Comparison of ENCODE assay signal across 26 cellular contexts in the genomic region with DNA sequence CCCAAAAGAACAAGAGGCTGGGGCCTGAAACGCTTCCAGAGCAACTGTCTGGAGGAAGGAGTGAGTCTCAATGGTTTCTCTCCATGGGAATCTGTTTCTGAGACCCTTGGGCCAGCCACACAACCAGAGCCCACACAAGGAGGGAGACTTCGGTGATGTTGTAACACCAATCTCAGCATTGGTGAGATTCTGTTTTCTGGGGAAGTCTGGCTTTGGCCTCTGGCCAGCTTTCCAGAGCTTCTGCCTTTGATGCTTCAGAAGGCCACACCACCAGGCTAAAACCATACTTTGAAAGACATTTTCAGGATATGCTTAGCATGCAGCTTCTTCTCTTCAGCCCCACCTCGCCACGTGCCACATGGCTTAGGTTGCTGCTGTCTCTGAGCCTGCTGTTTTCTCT. TPM values are rescaled to one million over a fixed set of nuclear protein-coding genes. Genes with fewer than 3 reads are reported as not detected.
DNase-seq lines count a peak whose midpoint lies in the region; ATAC-seq, FAIRE-seq and TF ChIP-seq lines count a peak whose summit lies in the region.
"Had no signal": no experiment of that assay in that cellular context is flagged by ENCODE, and none has a peak within 500 bp of the region (broad histone marks: within the 10 kb centered on the region; RNA-seq: fewer than 3 reads in every experiment).

No MANE protein-coding gene starts in this region.

- no peaks in the 10 kb centered on the region for H3K36me3 Mint-ChIP-seq in osteocyte (ENCODE audit: unreplicated experiment)
- H3K36me3 Mint-ChIP-seq in T-helper 2 cell treated with Interferon-gamma antibody and Interleukin-4, amounts not matched to agents 5 μg/mL and 100 μg/mL, for 36 hours (ENCODE audit: low read depth), result no peaks in the 10 kb centered on the region

- no peak for TF ChIP-seq RAD21 in K562 (CRISPR knock-in tag; conservative IDR thresholded peaks at IDR 0.05 in 1 of 2, IDR thresholded peaks at IDR 0.05 in 1 of 2)

- DNase-seq in activated CD8-positive, alpha-beta memory T cell treated with anti-CD3 and anti-CD28 coated beads for 24 hours, result peak; percentile 42
- DNase-seq in activated CD8-positive, alpha-beta memory T cell treated with anti-CD3 and anti-CD28 coated beads, Interleukin-2, amount 50 U/mL, for 48 hours, result no peak
- DNase-seq in CD1c-positive myeloid dendritic cell (ENCODE audit: extremely low spot score) (peak; percentile 69), K562 (ENCODE audit: extremely low read depth in 1 of 4, low spot score in 3 of 4) (no peak), osteocyte (ENCODE audit: extremely low spot score, unreplicated experiment) (peak; percentile 62), NCI-H526 treated with DMSO at 0.1 percent for 48 hours (lab: John Stamatoyannopoulos, UW) (no peak), PC-9 (no peak)
- no peak for DNase-seq in T-helper 2 cell treated with Interferon-gamma antibody and Interleukin-4, amounts not matched to agents 5 μg/mL and 100 μg/mL, for 36 hours (ENCODE audit: low spot score)
- DNase-seq: AML-193; C1 segment of cervical spinal cord; Calu3; CD8-positive, alpha-beta memory T cell; DMS153; GM23248; H9; HFFc6; KBM-7; MM.1S; NCI-H1105 treated with DMSO at 0.1 percent for 48 hours; NCI-H2081; NCI-H2171; NCI-H345; NCI-H524 treated with DMSO at 0.1 percent for 48 hours; PC-3; RPMI8226 had no signal

- WGBS in K562 (ENCODE audit: insufficient coverage, low coverage, missing lambda C conversion rate), result 42% methylated on average over 4 of the region's 4 CpGs

- H3K4me2 ChIP-seq in K562 (ENCODE audit: insufficient read depth, low read length) (no peak overlapping the region), PC-9 (no peak overlapping the region)

- H3K27ac ChIP-seq in K562 (ENCODE audit: extremely low read depth, low read depth, low read length), result no peak overlapping the region
- H3K27ac ChIP-seq in PC-9, result no peak overlapping the region
- H3K27ac ChIP-seq: GM23248 had no signal

- peaks cover 4% of the 10 kb centered on the region for H3K9me3 Mint-ChIP-seq in osteocyte (ENCODE audit: unreplicated experiment)
- H3K9me3 Mint-ChIP-seq in T-helper 2 cell treated with Interferon-gamma antibody and Interleukin-4, amounts not matched to agents 5 μg/mL and 100 μg/mL, for 36 hours, result no peaks in the 10 kb centered on the region
- H3K9me3 Mint-ChIP-seq: CD8-positive, alpha-beta memory T cell had no signal

- H3K9me3 ChIP-seq in K562 (replicated peaks; ENCODE audit: control insufficient read depth, insufficient read depth, low read depth, low read length) (no peaks in the 10 kb centered on the region), PC-9 (ENCODE audit: insufficient read depth, low read depth) (no peaks in the 10 kb centered on the region)

- TF ChIP-seq CTCF in K562 (IDR thresholded peaks at IDR 0.05 in 2 of 3, conservative IDR thresholded peaks at IDR 0.05 in 1 of 3; ENCODE audit: insufficient read depth in 2 of 3, low read depth in 1 of 3, low read length in 3 of 3) (no peak), osteocyte (IDR thresholded peaks at IDR 0.05) (no peak), PC-9 (conservative IDR thresholded peaks at IDR 0.05) (no peak)

- TF ChIP-seq EP300 in K562 (IDR thresholded peaks at IDR 0.05; ENCODE audit: low read length), result no peak

- CTCF ChIA-PET in K562 (lab: Yijun Ruan, JAX; ENCODE audit: low intra/inter-chr PET ratio) (no interaction called here), PC-9 (lab: Charles Lee) (no interaction called here)

- H3K9ac ChIP-seq in K562 (ENCODE audit: insufficient read depth in 1 of 2, low read depth in 2 of 2, low read length in 2 of 2), result no peak overlapping the region
- H3K9ac ChIP-seq: GM23248 had no signal

- H3K9me1 ChIP-seq in K562 (ENCODE audit: control insufficient read depth, insufficient read depth, low read length), result no peaks in the 10 kb centered on the region

- intact Hi-C loops in K562 (cut with micrococcal nuclease) (no loop called here), PC-9 (cut with micrococcal nuclease; ENCODE audit: unreplicated experiment) (no loop called here)

- no peak for ATAC-seq in K562
- ATAC-seq: PC-3 had no signal

- no peaks in the 10 kb centered on the region for H4K20me1 ChIP-seq in K562 (replicated peaks; ENCODE audit: control insufficient read depth, insufficient read depth, low read length)
- H4K20me1 ChIP-seq in PC-9 (ENCODE audit: insufficient read depth), result no peaks in the 10 kb centered on the region

- TF ChIP-seq POLR2A in K562 (conservative IDR thresholded peaks at IDR 0.05), result no peak

- POLR2A ChIA-PET in K562 (lab: Yijun Ruan, JAX), result interaction anchor here (0.7 kb wide), 1 partner anchor 552 kb away, joined by 4 read pairs; no protein-coding TSS in a partner anchor
- POLR2A ChIA-PET in PC-9 (lab: Charles Lee; ENCODE audit: unreplicated experiment), result no interaction called here

- peaks cover 11% of the 10 kb centered on the region for H3K27me3 Mint-ChIP-seq in osteocyte (ENCODE audit: unreplicated experiment)
- peaks cover 2% of the 10 kb centered on the region for H3K27me3 Mint-ChIP-seq in T-helper 2 cell treated with Interferon-gamma antibody and Interleukin-4, amounts not matched to agents 5 μg/mL and 100 μg/mL, for 36 hours (ENCODE audit: low read depth)

- H3K4me1 ChIP-seq in K562 (replicated peaks in 1 of 2; ENCODE audit: control insufficient read depth in 2 of 2, insufficient read depth in 2 of 2, low read length in 2 of 2) (peaks cover 13 to 23% of the 10 kb centered on the region in 2 experiments; a peak in 4 of 5 replicates), PC-9 (replicated peaks; ENCODE audit: insufficient read depth) (peaks cover 5% of the 10 kb centered on the region)

- no TSS peak for BruUV-seq in K562 (replicated peaks; lab: Mats Ljungman, UMichigan)
- no TSS peak for BruUV-seq in PC-9 (replicated peaks; lab: Mats Ljungman, UMichigan)

- no peaks in the 10 kb centered on the region for H3K36me3 ChIP-seq in K562 (ENCODE audit: control insufficient read depth, insufficient read depth, low read length)
- H3K36me3 ChIP-seq in PC-9 (ENCODE audit: low read depth), result no peaks in the 10 kb centered on the region

- peaks cover 12% of the 10 kb centered on the region for H3K79me2 ChIP-seq in K562 (ENCODE audit: control insufficient read depth, insufficient read depth, low read length)
- H3K79me2 ChIP-seq in PC-9 (ENCODE audit: low read depth), result peaks cover 8% of the 10 kb centered on the region

- no peak overlapping the region for H3K4me3 Mint-ChIP-seq in osteocyte (ENCODE audit: unreplicated experiment)
- H3K4me3 Mint-ChIP-seq in T-helper 2 cell treated with Interferon-gamma antibody and Interleukin-4, amounts not matched to agents 5 μg/mL and 100 μg/mL, for 36 hours, result no peak overlapping the region
- H3K4me3 Mint-ChIP-seq: CD8-positive, alpha-beta memory T cell; H9; HFFc6 had no signal

- peaks cover 10% of the 10 kb centered on the region for H3K4me1 Mint-ChIP-seq in osteocyte (ENCODE audit: unreplicated experiment)
- H3K4me1 Mint-ChIP-seq in T-helper 2 cell treated with Interferon-gamma antibody and Interleukin-4, amounts not matched to agents 5 μg/mL and 100 μg/mL, for 36 hours (ENCODE audit: low read depth), result peaks cover 11% of the 10 kb centered on the region

- H3K27ac Mint-ChIP-seq in osteocyte (ENCODE audit: unreplicated experiment), result no peak overlapping the region
- H3K27ac Mint-ChIP-seq in T-helper 2 cell treated with Interferon-gamma antibody and Interleukin-4, amounts not matched to agents 5 μg/mL and 100 μg/mL, for 36 hours, result no peak overlapping the region
- H3K27ac Mint-ChIP-seq: H9, HFFc6 had no signal

- in situ Hi-C loops in K562 (cut with MboI), result no loop called here

- peaks cover 25% of the 10 kb centered on the region; the same call in 1 of the 2 replicates for H3F3A ChIP-seq in PC-9 (ENCODE audit: insufficient read depth, low read depth)

- H2AFZ ChIP-seq in K562 (ENCODE audit: low read depth, low read length), result no peak overlapping the region
- no peak overlapping the region for H2AFZ ChIP-seq in PC-9
- H2AFZ ChIP-seq: GM23248 had no signal

- no peak for FAIRE-seq in K562 (lab: Jason Lieb, UNC)
- FAIRE-seq: GM12892 had no signal

- no peaks in the 10 kb centered on the region for H3K27me3 ChIP-seq in K562 (ENCODE audit: control insufficient read depth in 2 of 2, insufficient read depth in 2 of 2, low read length in 2 of 2)
- H3K27me3 ChIP-seq in PC-9 (ENCODE audit: insufficient read depth, low read depth), result no peaks in the 10 kb centered on the region

- no peak overlapping the region for H3K4me3 ChIP-seq in K562
- H3K4me3 ChIP-seq in PC-9, result no peak overlapping the region
- H3K4me3 ChIP-seq: GM23248 had no signal

- H3K9me2 ChIP-seq in PC-9 (ENCODE audit: insufficient read depth), result no peaks in the 10 kb centered on the region

RNA-seq across cellular contexts. Expression of a gene that starts 3.6 kb away (rescaled TPM):
- total RNA-seq in K562 (2011; cell fraction: chromatin; rRNA removed; ENCODE audit: low replicate concordance), result 13.5 and 23.2 TPM in 2 replicates
- total RNA-seq in K562 (2011; cell fraction: nucleolus; rRNA removed), result 18.2 and 23.6 TPM in 2 replicates
- total RNA-seq in K562 (2011; cell fraction: nucleoplasm; rRNA removed), result 9.9 and 12.0 TPM in 2 replicates
- total RNA-seq in K562 (2014; rRNA removed) (11.1 and 13.6 TPM in 2 replicates), K562 (2014; rRNA removed; fragmentation: Illumina TruSeq; extraction: Trizol) (1.3 and 2.0 TPM in 2 replicates), K562 (2015; rRNA removed; fragmentation: Illumina TruSeq; extraction: Trizol) (5.0 and 5.2 TPM in 2 replicates), K562 (2021) (11.8 and 14.9 TPM in 2 replicates), osteocyte (14.3 and 15.6 TPM in 2 replicates), PC-9 (2021) (21.0 and 21.3 TPM in 2 replicates)
- polyA plus RNA-seq in K562 (2011; rRNA removed) (7.7 and 10.5 TPM in 2 replicates), K562 (2014; fragmentation: Illumina TruSeq; extraction: Trizol) (9.2 and 11.8 TPM in 2 replicates), K562 (2014; fragmentation: Nextera tagmentation; extraction: Ambion mirVana) (under 1 TPM; 0.35 to 0.52 TPM), K562 (2014; rRNA removed) (8.6 and 11.6 TPM in 2 replicates)
- 6.6 and 20.6 TPM in 2 replicates for polyA plus RNA-seq in K562 (2011; cell fraction: cytosol; rRNA removed)
- 12.8 and 19.8 TPM in 2 replicates for polyA plus RNA-seq in K562 (2011; cell fraction: nucleus; rRNA removed)
- 11.5 and 19.8 TPM in 2 replicates for polyA plus RNA-seq in K562 (2012)
- 6.0 and 7.0 TPM in 2 replicates for polyA minus RNA-seq in K562 (2011; rRNA and poly(A)+ RNA removed)
- 8.6 and 15.6 TPM in 2 replicates for polyA minus RNA-seq in K562 (2011; cell fraction: cytosol; rRNA and poly(A)+ RNA removed)
- polyA minus RNA-seq in K562 (2011; cell fraction: nucleus; rRNA and poly(A)+ RNA removed), result 19.1 and 22.1 TPM in 2 replicates

RNA-seq across cellular contexts. Expression of a gene that starts 26.0 kb away (rescaled TPM):
- total RNA-seq in K562 (2011; cell fraction: chromatin; rRNA removed; ENCODE audit: low replicate concordance), result 55.5 and 61.2 TPM in 2 replicates
- total RNA-seq in K562 (2011; cell fraction: nucleolus; rRNA removed), result 45.7 and 51.0 TPM in 2 replicates
- total RNA-seq in K562 (2011; cell fraction: nucleoplasm; rRNA removed), result 45.6 and 47.1 TPM in 2 replicates
- 140 and 148 TPM in 2 replicates for total RNA-seq in K562 (2014; rRNA removed)
- total RNA-seq in K562 (2014; rRNA removed; fragmentation: Illumina TruSeq; extraction: Trizol), result 117 and 119 TPM in 2 replicates
- 131 TPM in 2 replicates for total RNA-seq in K562 (2015; rRNA removed; fragmentation: Illumina TruSeq; extraction: Trizol)
- total RNA-seq in K562 (2021), result 106 and 110 TPM in 2 replicates
- 69.8 and 94.4 TPM in 2 replicates for polyA plus RNA-seq in K562 (2011; rRNA removed)
- polyA plus RNA-seq in K562 (2011; cell fraction: cytosol; rRNA removed), result 80.6 and 98.7 TPM in 2 replicates
- polyA plus RNA-seq in K562 (2011; cell fraction: nucleus; rRNA removed), result 36.0 and 40.8 TPM in 2 replicates
- 77.9 and 122 TPM in 2 replicates for polyA plus RNA-seq in K562 (2012)
- polyA plus RNA-seq in K562 (2014; fragmentation: Illumina TruSeq; extraction: Trizol), result 140 and 147 TPM in 2 replicates
- 10 to 100 TPM; 20.7 to 40.2 TPM for polyA plus RNA-seq in K562 (2014; fragmentation: Nextera tagmentation; extraction: Ambion mirVana)
- polyA plus RNA-seq in K562 (2014; rRNA removed), result 103 and 113 TPM in 2 replicates
- polyA minus RNA-seq in K562 (2011; rRNA and poly(A)+ RNA removed), result 63.4 and 91.2 TPM in 2 replicates
- polyA minus RNA-seq in K562 (2011; cell fraction: cytosol; rRNA and poly(A)+ RNA removed), result 42.4 and 64.1 TPM in 2 replicates
- polyA minus RNA-seq in K562 (2011; cell fraction: nucleus; rRNA and poly(A)+ RNA removed), result 28.1 and 32.5 TPM in 2 replicates
- total RNA-seq in osteocyte, result 34.1 and 34.3 TPM in 2 replicates
- total RNA-seq in PC-9 (2021), result 91.4 and 115 TPM in 2 replicates

Comparison
In these comparisons a context has a peak if more than half of its experiments do, and no peak if none do; other contexts are left out.
1. DNase-seq: peak in activated CD8-positive, alpha-beta memory T cell treated with anti-CD3 and anti-CD28 coated beads for 24 hours (single experiment), CD1c-positive myeloid dendritic cell (single experiment) and osteocyte (single experiment); none in activated CD8-positive, alpha-beta memory T cell treated with anti-CD3 and anti-CD28 coated beads, Interleukin-2, amount 50 U/mL, for 48 hours (single experiment), K562 (0 of 4), NCI-H526 treated with DMSO at 0.1 percent for 48 hours (single experiment), PC-9 (0 of 2) and T-helper 2 cell treated with Interferon-gamma antibody and Interleukin-4, amounts not matched to agents 5 μg/mL and 100 μg/mL, for 36 hours (single experiment).